ENCODE assay signal across 9 cellular contexts in the genomic region with DNA sequence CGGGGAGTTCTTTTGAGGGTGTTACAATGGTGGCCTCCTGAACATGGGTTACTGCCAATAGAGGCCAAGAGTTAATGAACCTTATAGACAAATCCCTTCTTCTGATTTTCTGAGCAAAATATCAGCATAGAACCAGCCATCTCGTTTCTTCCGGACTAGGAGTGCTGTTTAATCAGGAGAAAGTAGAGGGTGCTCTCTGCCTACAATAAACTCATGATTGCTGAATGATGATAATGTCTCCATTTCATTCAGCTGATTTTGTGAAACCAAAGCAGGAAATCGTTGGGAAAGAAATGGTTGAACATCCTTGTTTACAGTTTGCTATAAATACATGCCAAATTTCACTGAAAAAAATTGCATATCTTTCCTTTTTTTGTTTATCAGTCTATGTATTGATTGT.
DNase-seq lines count a peak whose midpoint lies in the region; TF ChIP-seq lines count a peak whose summit lies in the region.
"Had no signal": no experiment of that assay in that cellular context is flagged by ENCODE, and none has a peak within 500 bp of the region (broad histone marks: within the 10 kb centered on the region; RNA-seq: fewer than 3 reads in every experiment).

No MANE protein-coding gene starts in this region.

- H3K27me3 Mint-ChIP-seq in MCF 10A (ENCODE audit: insufficient read depth, unreplicated experiment) (peaks cover 32% of the 10 kb centered on the region), endothelial cell (ENCODE audit: unreplicated experiment) (peaks cover 1% of the 10 kb centered on the region)

- intact Hi-C loops in MCF 10A (cut with micrococcal nuclease) = loop anchor here (1.0 kb wide), 1 partner anchor 443 kb away; no protein-coding TSS in a partner anchor
- intact Hi-C loops in breast epithelium (cut with DNase I; ENCODE audit: low total_unique reads) = no loop called here

- H3K4me3 Mint-ChIP-seq in MCF 10A (ENCODE audit: unreplicated experiment) = no peak overlapping the region
- no peak overlapping the region for H3K4me3 Mint-ChIP-seq in endothelial cell (ENCODE audit: unreplicated experiment)
- H3K4me3 Mint-ChIP-seq: CD8-positive, alpha-beta T cell had no signal

- no peak for TF ChIP-seq CTCF in MCF 10A (IDR thresholded peaks at IDR 0.05; ENCODE audit: unreplicated experiment)
- peak in 1 of 3 donors; percentile 9 for TF ChIP-seq CTCF in breast epithelium (IDR thresholded peaks at IDR 0.05)
- TF ChIP-seq CTCF in endothelial cell (IDR thresholded peaks at IDR 0.05; ENCODE audit: unreplicated experiment) = no peak

- H3K4me1 Mint-ChIP-seq in MCF 10A (ENCODE audit: insufficient read depth, unreplicated experiment) (no peaks in the 10 kb centered on the region), endothelial cell (ENCODE audit: unreplicated experiment) (no peaks in the 10 kb centered on the region)

- H3K9me3 Mint-ChIP-seq in MCF 10A (ENCODE audit: unreplicated experiment) (no peaks in the 10 kb centered on the region), endothelial cell (ENCODE audit: unreplicated experiment) (no peaks in the 10 kb centered on the region)

- H3K27me3 ChIP-seq in breast epithelium = no peaks in the 10 kb centered on the region

- DNase-seq in MCF 10A (ENCODE audit: unreplicated experiment) (peak; percentile 13), breast epithelium (ENCODE audit: low spot score in 2 of 2) (no peak), OCI-M1 (lab: John Stamatoyannopoulos, UW) (peak; percentile 55), fibroblast of peridontal ligament (ENCODE audit: extremely low read depth) (peak; percentile 82), superior temporal gyrus (ENCODE audit: extremely low spot score) (peak; percentile 57), HPDE6-E6E7 (ENCODE audit: extremely low spot score) (no peak), endothelial cell (ENCODE audit: low spot score) (no peak), ecto neural progenitor cell (ENCODE audit: low spot score) (no peak)
- DNase-seq: CD8-positive, alpha-beta T cell had no signal

- TF ChIP-seq POLR2A in breast epithelium (IDR thresholded peaks at IDR 0.05) = no peak

- H3K9me3 ChIP-seq in breast epithelium = no peaks in the 10 kb centered on the region

- BruUV-seq in MCF 10A (replicated peaks; lab: Mats Ljungman, UMichigan) = no TSS peak

- POLR2A ChIA-PET in MCF 10A (lab: Yijun Ruan, JAX) = no interaction called here

- CTCF ChIA-PET in MCF 10A (lab: Yijun Ruan, JAX) = interaction anchor here (0.7 to 2.0 kb wide), 2 partner anchors 444 to 1060 kb away, joined by 3 to 8 read pairs; no protein-coding TSS in a partner anchor

- H3K27ac Mint-ChIP-seq in MCF 10A (ENCODE audit: low read depth, unreplicated experiment) = no peak overlapping the region
- H3K27ac Mint-ChIP-seq in endothelial cell (ENCODE audit: unreplicated experiment) = no peak overlapping the region
- H3K27ac Mint-ChIP-seq: CD8-positive, alpha-beta T cell had no signal

- H3K36me3 Mint-ChIP-seq in MCF 10A (ENCODE audit: insufficient read depth, unreplicated experiment) = no peaks in the 10 kb centered on the region
- no peaks in the 10 kb centered on the region for H3K36me3 Mint-ChIP-seq in endothelial cell (ENCODE audit: low read depth, unreplicated experiment)
- H3K36me3 Mint-ChIP-seq: CD8-positive, alpha-beta T cell had no signal

- H3K4me3 ChIP-seq in breast epithelium = no peak overlapping the region

- H3K27ac ChIP-seq in breast epithelium = no peak overlapping the region

- no peaks in the 10 kb centered on the region for H3K4me1 ChIP-seq in breast epithelium

- H3K36me3 ChIP-seq in breast epithelium = no peaks in the 10 kb centered on the region

Comparison
In these comparisons a context has a peak if more than half of its experiments do, and no peak if none do; other contexts are left out.
1. DNase-seq: peak in MCF 10A (single experiment), OCI-M1 (single experiment), fibroblast of peridontal ligament (single experiment) and superior temporal gyrus (single experiment); none in breast epithelium (0 of 2), HPDE6-E6E7 (single experiment), endothelial cell (single experiment) and ecto neural progenitor cell (single experiment).